8 cellular contexts compared by ENCODE assay signal in genomic region chr9:131125038-131125287, GRCh38. TPM values are rescaled to one million over a fixed set of nuclear protein-coding genes. Genes with fewer than 3 reads are reported as not detected.
DNase-seq lines count a peak whose midpoint lies in the region; ATAC-seq and TF ChIP-seq lines count a peak whose summit lies in the region.

No MANE protein-coding gene starts in this region.

- H4K20me1 ChIP-seq in Karpas-422 (ENCODE audit: insufficient read depth, low read depth, low read length): peaks cover 4% of the 10 kb centered on the region; the same call in 1 of the 2 replicates

- no peak for TF ChIP-seq CTCF in CD8-positive, alpha-beta T cell (IDR thresholded peaks at IDR 0.05)
- no peak for TF ChIP-seq CTCF in nephron (IDR thresholded peaks at IDR 0.05; ENCODE audit: unreplicated experiment in 3 of 3)

- H3K4me1 ChIP-seq in CD8-positive, alpha-beta T cell (ENCODE audit: insufficient read depth, low read length): peaks cover 16% of the 10 kb centered on the region
- H3K4me1 ChIP-seq in Karpas-422 (ENCODE audit: low read length): peaks cover 16% of the 10 kb centered on the region
- H3K4me1 ChIP-seq in effector memory CD4-positive, alpha-beta T cell (ENCODE audit: control insufficient read depth, insufficient read depth, low read length, poor library complexity, severe bottlenecking): peaks cover 10% of the 10 kb centered on the region

- peaks cover 44% of the 10 kb centered on the region for H3K79me2 ChIP-seq in Karpas-422 (ENCODE audit: low read length)

- no peak for DNase-seq in CD8-positive, alpha-beta T cell
- DNase-seq in Karpas-422 (no peak), OCI-M1 (lab: John Stamatoyannopoulos, UW) (no peak), NCI-H524 treated with DMSO at 0.1 percent for 48 hours (lab: John Stamatoyannopoulos, UW) (no peak)
- no peak for DNase-seq in effector memory CD4-positive, alpha-beta T cell
- DNase-seq in effector CD8-positive, alpha-beta T cell (lab: John Stamatoyannopoulos, UW): no peak

- no peak for ATAC-seq in CD8-positive, alpha-beta T cell
- ATAC-seq in GM21367 (IDR thresholded peaks at IDR 0.05; ENCODE audit: unreplicated experiment): no peak

- POLR2A ChIA-PET in CD8-positive, alpha-beta T cell (lab: Charles Lee): interaction anchor here (0.8 to 1.5 kb wide), 9 partner anchors 15 to 1230 kb away, joined by 3 to 5 read pairs (median 4); partner anchors contain the start of genes EXOSC2 and SETX

- H3K4me3 Mint-ChIP-seq in CD8-positive, alpha-beta T cell: peak overlapping the region; percentile 99
- peak overlapping the region; percentile 99 to 100 (median 100) for H3K4me3 Mint-ChIP-seq in nephron

- H3K36me3 ChIP-seq in CD8-positive, alpha-beta T cell (ENCODE audit: insufficient read depth, low read length): peaks cover 20% of the 10 kb centered on the region
- H3K36me3 ChIP-seq in Karpas-422 (ENCODE audit: insufficient read depth, low read length): peaks cover 23% of the 10 kb centered on the region; the same call in 1 of the 2 replicates
- H3K36me3 ChIP-seq in effector memory CD4-positive, alpha-beta T cell (ENCODE audit: control insufficient read depth, insufficient read depth, low read length): peaks cover 24% of the 10 kb centered on the region

- H3K9ac ChIP-seq in Karpas-422 (ENCODE audit: low read length): peak overlapping the region; percentile 81

- peaks cover 5% of the 10 kb centered on the region for H3K27me3 Mint-ChIP-seq in CD8-positive, alpha-beta T cell (ENCODE audit: low read depth)
- no peaks in the 10 kb centered on the region for H3K27me3 Mint-ChIP-seq in nephron (ENCODE audit: low read depth)

- H3K27me3 ChIP-seq in CD8-positive, alpha-beta T cell (ENCODE audit: insufficient read depth, low read length): no peaks in the 10 kb centered on the region
- H3K27me3 ChIP-seq in Karpas-422 (ENCODE audit: low read length): no peaks in the 10 kb centered on the region
- H3K27me3 ChIP-seq in effector memory CD4-positive, alpha-beta T cell (replicated peaks; ENCODE audit: control insufficient read depth, insufficient read depth, low read length, poor library complexity, severe bottlenecking): no peaks in the 10 kb centered on the region

- H2AFZ ChIP-seq in Karpas-422 (ENCODE audit: low read length): no peak overlapping the region

- peaks cover 36% of the 10 kb centered on the region for H3K36me3 Mint-ChIP-seq in CD8-positive, alpha-beta T cell
- H3K36me3 Mint-ChIP-seq in nephron (ENCODE audit: low read depth): peaks cover 40% of the 10 kb centered on the region

- intact Hi-C loops in CD8-positive, alpha-beta T cell (cut with DNase I, micrococcal nuclease): loop anchor here (1.0 to 10.0 kb wide), 9 partner anchors 153 to 1550 kb away; partner anchors contain the start of genes EXOSC2 (in 1 of the 2), GTF3C4 (in 1 of the 2), MED27 (in 1 of the 2) and SETX (in 1 of the 2)

- H3K27ac Mint-ChIP-seq in CD8-positive, alpha-beta T cell: peak overlapping the region; percentile 99
- peak overlapping the region; percentile 95 to 98 (median 96) for H3K27ac Mint-ChIP-seq in nephron

- H3K9me2 ChIP-seq in Karpas-422 (replicated peaks; ENCODE audit: insufficient read depth, low read length): no peaks in the 10 kb centered on the region

- peak overlapping the region; percentile 79 for H3K4me2 ChIP-seq in Karpas-422 (ENCODE audit: low read depth, low read length, poor library complexity, severe bottlenecking)

- H3K4me1 Mint-ChIP-seq in CD8-positive, alpha-beta T cell (ENCODE audit: low read depth): peaks cover 30% of the 10 kb centered on the region
- peaks cover 16% of the 10 kb centered on the region for H3K4me1 Mint-ChIP-seq in nephron

- H3K27ac ChIP-seq in CD8-positive, alpha-beta T cell (ENCODE audit: low read depth, low read length): peak overlapping the region; percentile 93
- peak overlapping the region; percentile 50 for H3K27ac ChIP-seq in Karpas-422 (ENCODE audit: low read length)
- H3K27ac ChIP-seq in effector memory CD4-positive, alpha-beta T cell (ENCODE audit: insufficient read depth, low read length, poor library complexity, severe bottlenecking): peak overlapping the region; percentile 83

- peak overlapping the region; percentile 95 for H3K4me3 ChIP-seq in CD8-positive, alpha-beta T cell (ENCODE audit: low read depth, low read length)
- H3K4me3 ChIP-seq in Karpas-422 (ENCODE audit: low read length): peak overlapping the region; percentile 75
- H3K4me3 ChIP-seq in effector memory CD4-positive, alpha-beta T cell (ENCODE audit: insufficient read depth, low read depth, low read length, poor library complexity, severe bottlenecking): peak overlapping the region; percentile 81

- no peaks in the 10 kb centered on the region for H3K9me3 ChIP-seq in CD8-positive, alpha-beta T cell (ENCODE audit: low read length)
- no peaks in the 10 kb centered on the region for H3K9me3 ChIP-seq in Karpas-422 (ENCODE audit: low read length)
- no peaks in the 10 kb centered on the region for H3K9me3 ChIP-seq in effector memory CD4-positive, alpha-beta T cell (ENCODE audit: control insufficient read depth, low read length)

- no peaks in the 10 kb centered on the region for H3K9me3 Mint-ChIP-seq in CD8-positive, alpha-beta T cell
- no peaks in the 10 kb centered on the region for H3K9me3 Mint-ChIP-seq in nephron

- CTCF ChIA-PET in CD8-positive, alpha-beta T cell (lab: Charles Lee): no interaction called here

RNA-seq across cellular contexts. Expression of gene NUP214, which starts 0.4 kb away (rescaled TPM):
- 100 to 1,000 TPM; 120 to 136 TPM for total RNA-seq in CD8-positive, alpha-beta T cell
- 19.3 and 41.9 TPM in 2 replicates for total RNA-seq in Karpas-422 (2014; rRNA removed; shearing (Covaris generic); ENCODE audit: low replicate concordance)

RNA-seq across cellular contexts. Expression of gene AIF1L, which starts 28.6 kb away (rescaled TPM):
- not detected for total RNA-seq in CD8-positive, alpha-beta T cell
- total RNA-seq in Karpas-422 (2014; rRNA removed; shearing (Covaris generic); ENCODE audit: low replicate concordance): not detected in 2 replicates
